19 cellular contexts compared by ENCODE assay signal in the genomic region with DNA sequence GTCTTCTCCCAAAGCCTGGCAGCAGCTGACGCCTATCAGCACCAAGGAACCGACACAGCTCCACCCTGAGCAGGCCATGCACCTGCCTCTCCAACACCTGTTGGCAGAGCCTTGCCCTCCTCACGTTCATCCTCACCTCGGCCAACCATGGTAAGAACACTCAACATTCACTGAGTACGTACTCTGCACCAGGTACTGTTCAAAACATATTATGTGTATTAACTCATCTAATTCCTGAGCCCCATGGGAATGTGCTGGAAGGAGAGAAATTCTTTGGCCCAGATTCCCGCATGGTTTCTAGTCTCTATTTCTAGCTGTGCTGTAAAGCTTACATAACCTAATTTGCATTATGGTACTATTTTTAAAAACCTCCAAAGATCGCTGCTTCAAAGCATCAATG.
DNase-seq lines count a peak whose midpoint lies in the region; ATAC-seq and TF ChIP-seq lines count a peak whose summit lies in the region.
"Had no signal": no experiment of that assay in that cellular context is flagged by ENCODE, and none has a peak within 500 bp of the region (broad histone marks: within the 10 kb centered on the region; RNA-seq: fewer than 3 reads in every experiment).

No MANE protein-coding gene starts in this region.

- WGBS in trophoblast cell (ENCODE audit: extremely low coverage, insufficient coverage, insufficient read length) = no CpG with 5 or more reads among the region's 7 CpGs

- H3K27ac ChIP-seq in DOHH2 (ENCODE audit: low read depth, low read length) (no peak overlapping the region), trophoblast cell (ENCODE audit: low read depth, low read length) (no peak overlapping the region)
- H3K27ac ChIP-seq in naive thymus-derived CD4-positive, alpha-beta T cell (ENCODE audit: low read depth, low read length) = no peak overlapping the region
- H3K27ac ChIP-seq: right lobe of liver, SJSA1 had no signal

- no peaks in the 10 kb centered on the region for H3K9me3 ChIP-seq in DOHH2 (ENCODE audit: control insufficient read depth, insufficient read depth, low read length)
- peaks cover 2% of the 10 kb centered on the region for H3K9me3 ChIP-seq in trophoblast cell (ENCODE audit: insufficient read depth, low read depth, low read length)
- no peaks in the 10 kb centered on the region for H3K9me3 ChIP-seq in naive thymus-derived CD4-positive, alpha-beta T cell (ENCODE audit: control insufficient read depth in 2 of 3, low read length in 3 of 3)
- H3K9me3 ChIP-seq: right lobe of liver, SJSA1 had no signal

- no peaks in the 10 kb centered on the region for H3K27me3 ChIP-seq in DOHH2 (ENCODE audit: control insufficient read depth, low read length)
- H3K27me3 ChIP-seq in trophoblast cell (ENCODE audit: insufficient read depth, low read length) = no peaks in the 10 kb centered on the region
- H3K27me3 ChIP-seq in naive thymus-derived CD4-positive, alpha-beta T cell (ENCODE audit: control insufficient read depth in 2 of 2, insufficient read depth in 2 of 2, low read length in 2 of 2) = no peaks in the 10 kb centered on the region
- H3K27me3 ChIP-seq: right lobe of liver, SJSA1 had no signal

- H3K9ac ChIP-seq in trophoblast cell (ENCODE audit: low read length) = no peak overlapping the region

- peaks cover 2% of the 10 kb centered on the region; the same call in 1 of the 2 replicates for H3K79me2 ChIP-seq in DOHH2 (ENCODE audit: control insufficient read depth, low read length)
- H3K79me2 ChIP-seq in trophoblast cell (ENCODE audit: control insufficient read depth, insufficient read depth, low read length, poor library complexity) = no peaks in the 10 kb centered on the region

- no peak overlapping the region for H4K8ac ChIP-seq in trophoblast cell (ENCODE audit: low read depth, low read length)

- H3K4me3 Mint-ChIP-seq in naive thymus-derived CD4-positive, alpha-beta T cell = no peak overlapping the region

- no peak overlapping the region for H3K4ac ChIP-seq in trophoblast cell (ENCODE audit: low read depth, low read length)

- no peaks in the 10 kb centered on the region for H3K9me2 ChIP-seq in DOHH2 (replicated peaks; ENCODE audit: control insufficient read depth, low read length)

- no peak overlapping the region for H3K23ac ChIP-seq in trophoblast cell (ENCODE audit: low read length)

- peaks cover 0 to 32% (median 5%) of the 10 kb centered on the region in 5 donors for H3K36me3 Mint-ChIP-seq in naive thymus-derived CD4-positive, alpha-beta T cell

- H3F3A ChIP-seq in DOHH2 (ENCODE audit: control insufficient read depth, insufficient read depth) = no peaks in the 10 kb centered on the region; the same call in 1 of the 2 replicates

- DNase-seq in NCI-H510A treated with DMSO at 0.1 percent for 48 hours (lab: John Stamatoyannopoulos, UW) (peak; percentile 73), fibroblast of peridontal ligament (ENCODE audit: extremely low read depth) (peak; percentile 25), trophoblast cell (peak; percentile 66 to 86)
- DNase-seq in stimulated activated CD8-positive, alpha-beta memory T cell treated with anti-CD3 and anti-CD28 coated beads, Interleukin-4, amount 100 ng/mL, for 48 hours = no peak
- DNase-seq in naive thymus-derived CD4-positive, alpha-beta T cell = no peak
- DNase-seq: activated CD8-positive, alpha-beta memory T cell treated with anti-CD3 and anti-CD28 coated beads, Interleukin-2, amount 50 U/mL, for 4 hours; activated naive CD4-positive, alpha-beta T cell; aorta; EL; midbrain; MM.1S; NCI-H1694 treated with DMSO at 0.1 percent for 48 hours; NCI-H526; right lobe of liver; stimulated activated CD4-positive, alpha-beta T cell treated with anti-CD3 and anti-CD28 coated beads, Interleukin-2, amount 100 ng/mL, for 24 hours had no signal

- H3K4me2 ChIP-seq in DOHH2 (ENCODE audit: low read length) (peak overlapping the region; percentile 11; the same call in 1 of the 2 replicates), trophoblast cell (ENCODE audit: low read length) (no peak overlapping the region)

- H3K79me1 ChIP-seq in trophoblast cell (ENCODE audit: low read length) = no peaks in the 10 kb centered on the region

- CTCF ChIA-PET in naive thymus-derived CD4-positive, alpha-beta T cell (lab: Charles Lee) = no interaction called here

- H4K91ac ChIP-seq in trophoblast cell (ENCODE audit: low read depth, low read length) = no peak overlapping the region

- H3K4me3 ChIP-seq in DOHH2 (ENCODE audit: low read length) (no peak overlapping the region), trophoblast cell (ENCODE audit: low read depth, low read length) (no peak overlapping the region)
- no peak overlapping the region for H3K4me3 ChIP-seq in naive thymus-derived CD4-positive, alpha-beta T cell (ENCODE audit: low read length)
- H3K4me3 ChIP-seq: right lobe of liver, SJSA1 had no signal

- no peak overlapping the region for H2AFZ ChIP-seq in trophoblast cell (ENCODE audit: insufficient read depth, low read length, poor library complexity)

- H4K20me1 ChIP-seq in DOHH2 (ENCODE audit: control insufficient read depth, insufficient read depth, low read depth, low read length) = no peaks in the 10 kb centered on the region

- H3K4me1 Mint-ChIP-seq in naive thymus-derived CD4-positive, alpha-beta T cell = peaks cover 0 to 4% (median 0%) of the 10 kb centered on the region in 7 donors

- H3K14ac ChIP-seq in trophoblast cell (ENCODE audit: low read length) = no peak overlapping the region

- ATAC-seq in HG02798 (IDR thresholded peaks at IDR 0.05; ENCODE audit: poor library complexity, unreplicated experiment) = no peak
- no peak for ATAC-seq in HG02885 (IDR thresholded peaks at IDR 0.05; ENCODE audit: poor library complexity, unreplicated experiment)
- ATAC-seq in naive thymus-derived CD4-positive, alpha-beta T cell = no peak
- ATAC-seq: right lobe of liver had no signal

- POLR2A ChIA-PET in naive thymus-derived CD4-positive, alpha-beta T cell (lab: Charles Lee) = no interaction called here

- no peak overlapping the region for H3K18ac ChIP-seq in trophoblast cell (ENCODE audit: low read length)

- H3K4me1 ChIP-seq in DOHH2 (ENCODE audit: control insufficient read depth, low read length) (peaks cover 33% of the 10 kb centered on the region), trophoblast cell (ENCODE audit: control insufficient read depth in 1 of 2, insufficient read depth in 2 of 2, low read length in 2 of 2) (no peaks in the 10 kb centered on the region)
- no peaks in the 10 kb centered on the region for H3K4me1 ChIP-seq in naive thymus-derived CD4-positive, alpha-beta T cell (ENCODE audit: control insufficient read depth in 2 of 2, insufficient read depth in 2 of 2, low read length in 2 of 2)
- H3K4me1 ChIP-seq: SJSA1 had no signal

- H2AK5ac ChIP-seq in trophoblast cell (ENCODE audit: low read length) = no peak overlapping the region

- TF ChIP-seq CTCF in DOHH2 (IDR thresholded peaks at IDR 0.05; ENCODE audit: low read depth, low read length, poor library complexity, severe bottlenecking) = no peak

- intact Hi-C loops in naive thymus-derived CD4-positive, alpha-beta T cell (cut with micrococcal nuclease) = no loop called here

- H3K36me3 ChIP-seq in DOHH2 (ENCODE audit: control insufficient read depth, low read length) (peaks cover 98% of the 10 kb centered on the region), trophoblast cell (ENCODE audit: control insufficient read depth in 1 of 2, insufficient read depth in 2 of 2, low read length in 2 of 2) (peaks cover 0 to 2% of the 10 kb centered on the region in 2 experiments)
- peaks cover 0 to 32% (median 0%) of the 10 kb centered on the region in 3 experiments for H3K36me3 ChIP-seq in naive thymus-derived CD4-positive, alpha-beta T cell (ENCODE audit: control insufficient read depth in 2 of 3, insufficient read depth in 3 of 3, low read length in 3 of 3)
- H3K36me3 ChIP-seq: right lobe of liver, SJSA1 had no signal

- H2BK5ac ChIP-seq in trophoblast cell (ENCODE audit: low read depth, low read length, poor library complexity) = no peak overlapping the region

- H2BK12ac ChIP-seq in trophoblast cell (ENCODE audit: low read length) = no peak overlapping the region

- H2BK120ac ChIP-seq in trophoblast cell (ENCODE audit: insufficient read depth, low read length, poor library complexity) = no peak overlapping the region

- H4K12ac ChIP-seq in trophoblast cell (ENCODE audit: low read depth, low read length) = no peak overlapping the region

- no peaks in the 10 kb centered on the region for H3K27me3 Mint-ChIP-seq in naive thymus-derived CD4-positive, alpha-beta T cell

- H3K27ac Mint-ChIP-seq in naive thymus-derived CD4-positive, alpha-beta T cell = no peak overlapping the region

- no peaks in the 10 kb centered on the region for H3K9me3 Mint-ChIP-seq in naive thymus-derived CD4-positive, alpha-beta T cell

Comparison
In these comparisons a context has a peak if more than half of its experiments do, and no peak if none do; other contexts are left out.
1. DNase-seq: peak in NCI-H510A treated with DMSO at 0.1 percent for 48 hours (single experiment), fibroblast of peridontal ligament (single experiment) and trophoblast cell (2 of 2); none in stimulated activated CD8-positive, alpha-beta memory T cell treated with anti-CD3 and anti-CD28 coated beads, Interleukin-4, amount 100 ng/mL, for 48 hours (single experiment) and naive thymus-derived CD4-positive, alpha-beta T cell (0 of 9).